Comparison of ENCODE assay signal across 14 cellular contexts in genomic region chr1:100720751-100721150, GRCh38. TPM values are rescaled to one million over a fixed set of nuclear protein-coding genes. Genes with fewer than 3 reads are reported as not detected.
DNase-seq lines count a peak whose midpoint lies in the region; ATAC-seq and TF ChIP-seq lines count a peak whose summit lies in the region.
"Had no signal": no experiment of that assay in that cellular context is flagged by ENCODE, and none has a peak within 500 bp of the region (broad histone marks: within the 10 kb centered on the region; RNA-seq: fewer than 3 reads in every experiment).

No MANE protein-coding gene starts in this region.

- no peaks in the 10 kb centered on the region for H3K9me3 Mint-ChIP-seq in osteocyte (ENCODE audit: unreplicated experiment)
- H3K9me3 Mint-ChIP-seq in activated naive CD8-positive, alpha-beta T cell treated with anti-CD3 and anti-CD28 coated beads, Interleukin-2, amount 50 U/mL, for 24 hours: no peaks in the 10 kb centered on the region
- peaks cover 0 to 3% (median 0%) of the 10 kb centered on the region in 8 donors for H3K9me3 Mint-ChIP-seq in CD4-positive, alpha-beta memory T cell
- H3K9me3 Mint-ChIP-seq: activated T-helper 1 cell treated with anti-CD3 and anti-CD28 coated beads, Interleukin-12 subunit alpha, Interleukin-12 subunit beta, Interleukin-2, Interleukin-4 antibody, amounts not matched to agents 30 ng/mL and 10 ng/mL and 1 ng/mL, durations not matched to agents 14 hours and 24 hours and 36 hours; stimulated activated naive B cell treated with anti-CD40 and anti-IgM and Interleukin-4, amounts not matched to agents 10 μg/mL and 1 μg/mL and 100 μg/mL, for 72 hours; T-helper 1 cell treated with Interleukin-12 subunit alpha and Interleukin-12 subunit beta and Interleukin-4 antibody, amounts not matched to agents 30 μg/mL and 1 μg/mL, for 36 hours had no signal

- DNase-seq in ascending aorta (ENCODE audit: low spot score in 2 of 2) (no peak), osteocyte (ENCODE audit: extremely low spot score, unreplicated experiment) (no peak), upper lobe of right lung (no peak), posterior cingulate gyrus (no peak)
- DNase-seq in activated naive CD8-positive, alpha-beta T cell treated with anti-CD3 and anti-CD28 coated beads, Interleukin-2, amount 50 U/mL, for 24 hours: no peak
- DNase-seq in CD4-positive, alpha-beta memory T cell: no peak
- DNase-seq: activated CD4-positive, alpha-beta T cell treated with anti-CD3 and anti-CD28 coated beads for 4 hours; anterior cingulate cortex; head of caudate nucleus; stimulated activated naive B cell treated with anti-CD40 and anti-IgM and Interleukin-4, amounts not matched to agents 10 μg/mL and 1 μg/mL and 100 μg/mL, for 72 hours had no signal

- no peaks in the 10 kb centered on the region for H3K27me3 ChIP-seq in ascending aorta
- no peaks in the 10 kb centered on the region for H3K27me3 ChIP-seq in gastroesophageal sphincter
- no peaks in the 10 kb centered on the region for H3K27me3 ChIP-seq in upper lobe of right lung
- H3K27me3 ChIP-seq in CD4-positive, alpha-beta memory T cell (ENCODE audit: insufficient read depth, low read length): peaks cover 5% of the 10 kb centered on the region

- H3K4me1 Mint-ChIP-seq in osteocyte (ENCODE audit: unreplicated experiment): peaks cover 40% of the 10 kb centered on the region
- peaks cover 9% of the 10 kb centered on the region for H3K4me1 Mint-ChIP-seq in activated naive CD8-positive, alpha-beta T cell treated with anti-CD3 and anti-CD28 coated beads, Interleukin-2, amount 50 U/mL, for 24 hours
- H3K4me1 Mint-ChIP-seq in CD4-positive, alpha-beta memory T cell: no peaks in the 10 kb centered on the region

- H3K4me3 ChIP-seq in ascending aorta (peak overlapping the region; percentile 41 to 46), gastroesophageal sphincter (peak overlapping the region; percentile 36 to 38), upper lobe of right lung (peak overlapping the region; percentile 34)
- H3K4me3 ChIP-seq in CD4-positive, alpha-beta memory T cell (ENCODE audit: low read length in 2 of 2): no peak overlapping the region

- no peak for TF ChIP-seq EP300 in gastroesophageal sphincter (IDR thresholded peaks at IDR 0.05)

- H3K27me3 Mint-ChIP-seq in osteocyte (ENCODE audit: unreplicated experiment): no peaks in the 10 kb centered on the region
- peaks cover 25% of the 10 kb centered on the region for H3K27me3 Mint-ChIP-seq in activated naive CD8-positive, alpha-beta T cell treated with anti-CD3 and anti-CD28 coated beads, Interleukin-2, amount 50 U/mL, for 24 hours
- H3K27me3 Mint-ChIP-seq in CD4-positive, alpha-beta memory T cell: peaks cover 7 to 18% of the 10 kb centered on the region in 2 donors

- H3K36me3 Mint-ChIP-seq in osteocyte (ENCODE audit: unreplicated experiment): peaks cover 4% of the 10 kb centered on the region
- H3K36me3 Mint-ChIP-seq in activated naive CD8-positive, alpha-beta T cell treated with anti-CD3 and anti-CD28 coated beads, Interleukin-2, amount 50 U/mL, for 24 hours (ENCODE audit: low read depth): no peaks in the 10 kb centered on the region
- no peaks in the 10 kb centered on the region for H3K36me3 Mint-ChIP-seq in CD4-positive, alpha-beta memory T cell
- H3K36me3 Mint-ChIP-seq: stimulated activated naive B cell treated with anti-CD40 and anti-IgM and Interleukin-4, amounts not matched to agents 10 μg/mL and 1 μg/mL and 100 μg/mL, for 72 hours had no signal

- H3K27ac ChIP-seq in ascending aorta: peak overlapping the region in 1 of 2 donors; percentile 17
- H3K27ac ChIP-seq in gastroesophageal sphincter: peak overlapping the region in 2 of 4 donors; percentile 28 to 44
- H3K27ac ChIP-seq in upper lobe of right lung: no peak overlapping the region
- H3K27ac ChIP-seq in CD4-positive, alpha-beta memory T cell (ENCODE audit: low read depth, low read length): no peak overlapping the region

- no peaks in the 10 kb centered on the region for H3K4me1 ChIP-seq in ascending aorta
- H3K4me1 ChIP-seq in gastroesophageal sphincter: peaks cover 0 to 7% (median 0%) of the 10 kb centered on the region in 3 donors
- H3K4me1 ChIP-seq in upper lobe of right lung: no peaks in the 10 kb centered on the region
- no peaks in the 10 kb centered on the region for H3K4me1 ChIP-seq in CD4-positive, alpha-beta memory T cell (ENCODE audit: insufficient read depth, low read length)

- POLR2A ChIA-PET in CD4-positive, alpha-beta memory T cell (lab: Charles Lee; ENCODE audit: partially characterized antibody): no interaction called here

- CTCF ChIA-PET in CD4-positive, alpha-beta memory T cell (lab: Charles Lee; ENCODE audit: partially characterized antibody): interaction anchor here (0.9 kb wide), 1 partner anchor 13 kb away, joined by 3 read pairs; no protein-coding TSS in a partner anchor

- H3K27ac Mint-ChIP-seq in osteocyte (ENCODE audit: unreplicated experiment): peak overlapping the region; percentile 71
- no peak overlapping the region for H3K27ac Mint-ChIP-seq in activated naive CD8-positive, alpha-beta T cell treated with anti-CD3 and anti-CD28 coated beads, Interleukin-2, amount 50 U/mL, for 24 hours
- H3K27ac Mint-ChIP-seq in CD4-positive, alpha-beta memory T cell: no peak overlapping the region
- H3K27ac Mint-ChIP-seq: activated T-helper 1 cell treated with anti-CD3 and anti-CD28 coated beads, Interleukin-12 subunit alpha, Interleukin-12 subunit beta, Interleukin-2, Interleukin-4 antibody, amounts not matched to agents 30 ng/mL and 10 ng/mL and 1 ng/mL, durations not matched to agents 14 hours and 24 hours and 36 hours; stimulated activated naive B cell treated with anti-CD40 and anti-IgM and Interleukin-4, amounts not matched to agents 10 μg/mL and 1 μg/mL and 100 μg/mL, for 72 hours; T-helper 1 cell treated with Interleukin-12 subunit alpha and Interleukin-12 subunit beta and Interleukin-4 antibody, amounts not matched to agents 30 μg/mL and 1 μg/mL, for 36 hours had no signal

- intact Hi-C loops in ascending aorta (cut with DNase I) (loop anchor here (5.0 kb wide), 1 partner anchor 42 kb away; no protein-coding TSS in a partner anchor), upper lobe of right lung (cut with DNase I) (no loop called here), posterior cingulate gyrus (cut with DNase I) (no loop called here)
- intact Hi-C loops in CD4-positive, alpha-beta memory T cell (cut with micrococcal nuclease): no loop called here

- TF ChIP-seq CTCF in ascending aorta (IDR thresholded peaks at IDR 0.05) (no peak), gastroesophageal sphincter (IDR thresholded peaks at IDR 0.05) (no peak), osteocyte (IDR thresholded peaks at IDR 0.05) (no peak), upper lobe of right lung (IDR thresholded peaks at IDR 0.05) (no peak)

- H3K9me3 ChIP-seq in ascending aorta (no peaks in the 10 kb centered on the region), gastroesophageal sphincter (no peaks in the 10 kb centered on the region), upper lobe of right lung (no peaks in the 10 kb centered on the region)
- no peaks in the 10 kb centered on the region for H3K9me3 ChIP-seq in CD4-positive, alpha-beta memory T cell (ENCODE audit: control insufficient read depth in 1 of 2, low read length in 2 of 2)

- ATAC-seq in gastroesophageal sphincter: no peak
- ATAC-seq in upper lobe of right lung: no peak
- ATAC-seq in activated naive CD8-positive, alpha-beta T cell treated with anti-CD3 and anti-CD28 coated beads, Interleukin-2, amount 50 U/mL, for 24 hours: no peak
- ATAC-seq: stimulated activated naive B cell treated with anti-CD40 and anti-IgM and Interleukin-4, amounts not matched to agents 10 μg/mL and 1 μg/mL and 100 μg/mL, for 72 hours had no signal

- no peak for TF ChIP-seq POLR2A in gastroesophageal sphincter (IDR thresholded peaks at IDR 0.05)

- H3K4me3 Mint-ChIP-seq in osteocyte (ENCODE audit: unreplicated experiment): no peak overlapping the region
- no peak overlapping the region for H3K4me3 Mint-ChIP-seq in activated naive CD8-positive, alpha-beta T cell treated with anti-CD3 and anti-CD28 coated beads, Interleukin-2, amount 50 U/mL, for 24 hours
- H3K4me3 Mint-ChIP-seq in CD4-positive, alpha-beta memory T cell: no peak overlapping the region
- H3K4me3 Mint-ChIP-seq: activated T-helper 1 cell treated with anti-CD3 and anti-CD28 coated beads, Interleukin-12 subunit alpha, Interleukin-12 subunit beta, Interleukin-2, Interleukin-4 antibody, amounts not matched to agents 30 ng/mL and 10 ng/mL and 1 ng/mL, durations not matched to agents 14 hours and 24 hours and 36 hours; stimulated activated naive B cell treated with anti-CD40 and anti-IgM and Interleukin-4, amounts not matched to agents 10 μg/mL and 1 μg/mL and 100 μg/mL, for 72 hours; T-helper 1 cell treated with Interleukin-12 subunit alpha and Interleukin-12 subunit beta and Interleukin-4 antibody, amounts not matched to agents 30 μg/mL and 1 μg/mL, for 36 hours had no signal

- H3K36me3 ChIP-seq in ascending aorta: no peaks in the 10 kb centered on the region
- no peaks in the 10 kb centered on the region for H3K36me3 ChIP-seq in gastroesophageal sphincter
- H3K36me3 ChIP-seq in upper lobe of right lung: no peaks in the 10 kb centered on the region
- no peaks in the 10 kb centered on the region for H3K36me3 ChIP-seq in CD4-positive, alpha-beta memory T cell (ENCODE audit: insufficient read depth, low read length)

RNA-seq across cellular contexts. Expression of gene VCAM1, which starts 1.2 kb away (rescaled TPM):
- total RNA-seq in ascending aorta: 9.8 TPM
- total RNA-seq in gastroesophageal sphincter: 10 to 100 TPM in 1 of 4 donors, 1 to 10 TPM in 3; 4.7 to 13.7 (median 5.9) TPM
- 8.2 and 9.6 TPM in 2 replicates for total RNA-seq in osteocyte
- 8.1 TPM for total RNA-seq in upper lobe of right lung
- total RNA-seq in CD4-positive, alpha-beta memory T cell: not detected
- polyA plus RNA-seq in CD4-positive, alpha-beta memory T cell: not detected
- total RNA-seq: H1 had no signal

Comparison
In these comparisons a context has a peak if more than half of its experiments do, and no peak if none do; other contexts are left out.
1. H3K4me3 ChIP-seq: peak in ascending aorta (2 of 2), gastroesophageal sphincter (2 of 2) and upper lobe of right lung (single experiment); none in CD4-positive, alpha-beta memory T cell (0 of 2).